In the genomic region with DNA sequence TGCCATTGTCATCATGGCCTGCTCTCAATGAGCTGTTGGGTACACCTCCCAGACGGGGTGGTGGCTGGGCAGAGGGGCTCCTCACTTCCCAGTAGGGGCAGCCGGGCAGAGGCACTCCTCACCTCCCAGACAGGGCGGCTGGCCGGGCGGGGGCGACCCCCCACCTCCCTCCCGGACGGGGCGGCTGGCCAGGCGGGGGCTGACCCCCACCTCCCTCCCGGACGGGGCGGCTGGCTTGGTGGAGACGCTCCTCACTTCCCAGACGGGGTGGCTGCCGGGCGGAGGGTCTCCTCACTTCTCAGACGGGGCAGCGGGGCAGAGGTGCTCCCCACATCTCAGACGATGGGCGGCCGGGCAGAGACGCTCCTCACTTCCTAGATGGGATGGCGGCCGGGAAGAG, we compare ENCODE assay signal across 9 cellular contexts. TPM values are rescaled to one million over a fixed set of nuclear protein-coding genes. Genes with fewer than 3 reads are reported as not detected.
"Had no signal": no experiment of that assay in that cellular context is flagged by ENCODE, and none has a peak within 500 bp of the region (broad histone marks: within the 10 kb centered on the region; RNA-seq: fewer than 3 reads in every experiment).

No MANE protein-coding gene starts in this region.

RNA-seq across cellular contexts. Expression of a gene that starts 18.0 kb away (rescaled TPM):
- total RNA-seq: PC-3, PC-9, Right ventricle myocardium inferior, Right ventricle myocardium superior, RPMI7951, SJCRH30, SJSA1, SK-MEL-5 had no signal
- polyA plus RNA-seq: SK-N-SH had no signal
